13 cellular contexts compared by ENCODE assay signal in the genomic region with DNA sequence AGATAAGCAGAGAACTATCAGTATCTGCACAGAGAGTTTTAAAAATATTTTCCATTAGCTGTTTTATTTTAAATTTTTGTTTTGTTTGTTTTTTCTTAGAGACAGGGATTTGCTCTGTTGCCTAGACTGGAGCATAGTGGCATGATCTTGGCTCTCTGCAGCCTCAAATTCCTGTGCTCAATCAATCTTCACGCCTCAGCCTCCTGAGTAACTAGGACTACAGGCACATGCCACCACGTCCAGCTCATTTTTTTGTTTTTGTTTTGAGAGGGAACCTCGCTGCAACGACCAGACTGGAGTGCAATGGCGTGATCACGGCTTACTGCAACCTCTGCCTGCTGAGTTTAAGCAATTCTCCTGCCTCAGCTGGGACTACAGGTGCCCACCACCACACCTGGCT.
DNase-seq lines count a peak whose midpoint lies in the region; ATAC-seq and TF ChIP-seq lines count a peak whose summit lies in the region.
"Had no signal": no experiment of that assay in that cellular context is flagged by ENCODE, and none has a peak within 500 bp of the region (broad histone marks: within the 10 kb centered on the region; RNA-seq: fewer than 3 reads in every experiment).

No MANE protein-coding gene starts in this region.

- H3K4me1 ChIP-seq in IMR-90 (ENCODE audit: control insufficient read depth, insufficient read depth, low read length) = peaks cover 2% of the 10 kb centered on the region; the same call in 1 of the 2 replicates
- H3K4me1 ChIP-seq in mesenchymal stem cell (ENCODE audit: control insufficient read depth, insufficient read depth, low read depth, low read length) = peaks cover 5% of the 10 kb centered on the region
- H3K4me1 ChIP-seq: BE2C had no signal

- ATAC-seq in IMR-90 (ENCODE audit: low read depth) (no peak), esophagus mucosa (no peak)
- ATAC-seq: GM23338 had no signal

- H3K27ac ChIP-seq in IMR-90 (ENCODE audit: insufficient read depth, low read length) = no peak overlapping the region
- H3K27ac ChIP-seq in mesenchymal stem cell (ENCODE audit: low read length, poor library complexity, severe bottlenecking) = peak overlapping the region; percentile 2

- no peak overlapping the region for H2AK9ac ChIP-seq in IMR-90 (replicated peaks; ENCODE audit: low read depth, low read length, poor library complexity)

- no peaks in the 10 kb centered on the region for H3K27me3 ChIP-seq in IMR-90 (ENCODE audit: control insufficient read depth, insufficient read depth, low read length)
- no peaks in the 10 kb centered on the region for H3K27me3 ChIP-seq in mesenchymal stem cell (ENCODE audit: control insufficient read depth in 1 of 2, insufficient read depth in 1 of 2, low read length in 2 of 2)
- H3K27me3 ChIP-seq: BE2C had no signal

- H3K23ac ChIP-seq in IMR-90 (ENCODE audit: low read depth, low read length) (no peak overlapping the region), mesenchymal stem cell (ENCODE audit: low read length in 2 of 2) (no peak overlapping the region)

- no peaks in the 10 kb centered on the region for H4K20me1 ChIP-seq in IMR-90 (ENCODE audit: insufficient read depth, low read length)

- no peak overlapping the region for H3K56ac ChIP-seq in IMR-90 (ENCODE audit: extremely low read depth, insufficient read depth, low read length)

- in situ Hi-C loops in IMR-90 (cut with MboI; ENCODE audit: low sequenced_read_pairs) = no loop called here

- POLR2A ChIA-PET in IMR-90 (lab: Charles Lee; ENCODE audit: unreplicated experiment) (no interaction called here), HEK293T (lab: Yijun Ruan, JAX) (no interaction called here)

- dilution Hi-C loops in IMR-90 (cut with HindIII; ENCODE audit: low sequenced_read_pairs, unreplicated experiment) = no loop called here

- intact Hi-C loops in IMR-90 (cut with micrococcal nuclease) = no loop called here

- no peak overlapping the region for H2BK15ac ChIP-seq in IMR-90 (ENCODE audit: low read depth, low read length)
- no peak overlapping the region for H2BK15ac ChIP-seq in mesenchymal stem cell (ENCODE audit: low read depth, poor library complexity, severe bottlenecking)

- H3K14ac ChIP-seq in IMR-90 (replicated peaks; ENCODE audit: low read depth, low read length) = no peak overlapping the region
- H3K14ac ChIP-seq in mesenchymal stem cell (ENCODE audit: low read length in 2 of 2) = no peak overlapping the region

- no peak for TF ChIP-seq CTCF in IMR-90 (conservative IDR thresholded peaks at IDR 0.05; ENCODE audit: low read depth, low read length)
- TF ChIP-seq CTCF in epithelial cell of proximal tubule (conservative IDR thresholded peaks at IDR 0.05; ENCODE audit: low read depth, low read length) = no peak

- H3K79me1 ChIP-seq in IMR-90 (ENCODE audit: low read depth in 1 of 2, low read length in 2 of 2) = no peaks in the 10 kb centered on the region
- no peaks in the 10 kb centered on the region for H3K79me1 ChIP-seq in mesenchymal stem cell (replicated peaks; ENCODE audit: low read length, poor library complexity, severe bottlenecking)

- 0 out of 2 replicates have a peak, but pooled peaks cover 3% of the 10 kb centered on the region for H3K9me1 ChIP-seq in IMR-90 (ENCODE audit: insufficient read depth, low read length)

- no peak overlapping the region for H3K9ac ChIP-seq in IMR-90 (ENCODE audit: low read depth, low read length)
- H3K9ac ChIP-seq in mesenchymal stem cell (ENCODE audit: low read length) = no peak overlapping the region

- no TSS peak for BruUV-seq in IMR-90 (replicated peaks; lab: Mats Ljungman, UMichigan)

- H4K91ac ChIP-seq in IMR-90 (ENCODE audit: insufficient read depth, low read depth, low read length) (no peak overlapping the region), mesenchymal stem cell (ENCODE audit: low read length) (no peak overlapping the region)

- H2BK20ac ChIP-seq in IMR-90 (ENCODE audit: low read depth, low read length) = no peak overlapping the region

- H4K8ac ChIP-seq in IMR-90 (ENCODE audit: low read depth in 2 of 2, low read length in 2 of 2) = no peak overlapping the region
- no peak overlapping the region for H4K8ac ChIP-seq in mesenchymal stem cell (ENCODE audit: low read length)

- H2BK120ac ChIP-seq in IMR-90 (ENCODE audit: low read depth, low read length) = no peak overlapping the region
- no peak overlapping the region for H2BK120ac ChIP-seq in mesenchymal stem cell (ENCODE audit: low read depth, low read length)

- H3K4ac ChIP-seq in IMR-90 (ENCODE audit: low read depth, low read length) (peak overlapping the region; percentile 24; the same call in 1 of the 2 replicates), mesenchymal stem cell (ENCODE audit: low read depth in 1 of 2, low read length in 2 of 2) (no peak overlapping the region)

- H3K36me3 ChIP-seq in IMR-90 (ENCODE audit: control insufficient read depth, insufficient read depth, low read length) (no peaks in the 10 kb centered on the region), mesenchymal stem cell (ENCODE audit: control insufficient read depth in 1 of 2, insufficient read depth in 2 of 2, low read depth in 1 of 2, low read length in 2 of 2) (no peaks in the 10 kb centered on the region)
- H3K36me3 ChIP-seq: BE2C had no signal

- no peak overlapping the region for H3K18ac ChIP-seq in IMR-90 (ENCODE audit: low read depth, low read length)
- H3K18ac ChIP-seq in mesenchymal stem cell (ENCODE audit: low read depth in 1 of 2, low read length in 2 of 2) = no peak overlapping the region

- no peak overlapping the region for H2AFZ ChIP-seq in IMR-90 (replicated peaks; ENCODE audit: low read length, poor library complexity)
- no peak overlapping the region for H2AFZ ChIP-seq in mesenchymal stem cell (ENCODE audit: low read depth, low read length)
- H2AFZ ChIP-seq: GM23338 had no signal

- CTCF ChIA-PET in IMR-90 (lab: Yijun Ruan, JAX) = no interaction called here
- CTCF ChIA-PET in HEK293T (lab: Yijun Ruan, JAX) = no interaction called here

- TF ChIP-seq POLR2A in IMR-90 (IDR thresholded peaks at IDR 0.05; ENCODE audit: low read depth, low read length) = no peak

- no peak for TF ChIP-seq RAD21 in IMR-90 (IDR thresholded peaks at IDR 0.05; ENCODE audit: low read length)

- H3K4me3 ChIP-seq in IMR-90 (ENCODE audit: insufficient read depth, low read depth, low read length) = no peak overlapping the region
- no peak overlapping the region for H3K4me3 ChIP-seq in epithelial cell of proximal tubule (ENCODE audit: low read depth, low read length)
- no peak overlapping the region for H3K4me3 ChIP-seq in mesenchymal stem cell (ENCODE audit: insufficient read depth in 1 of 2, low read depth in 1 of 2, low read length in 2 of 2)
- H3K4me3 ChIP-seq: GM23338 had no signal

- H2BK5ac ChIP-seq in IMR-90 (ENCODE audit: low read depth, low read length, poor library complexity, severe bottlenecking) (no peak overlapping the region), mesenchymal stem cell (ENCODE audit: low read depth, low read length, poor library complexity, severe bottlenecking) (no peak overlapping the region)

- no peaks in the 10 kb centered on the region for H3K9me3 ChIP-seq in IMR-90 (ENCODE audit: control insufficient read depth, insufficient read depth, low read length)
- no peaks in the 10 kb centered on the region for H3K9me3 ChIP-seq in mesenchymal stem cell (ENCODE audit: control insufficient read depth, low read length)
- H3K9me3 ChIP-seq: BE2C had no signal

- no peak for DNase-seq in IMR-90
- peak; percentile 70 for DNase-seq in epithelial cell of proximal tubule (ENCODE audit: low read depth)
- no peak for DNase-seq in mesenchymal stem cell
- DNase-seq in activated effector memory CD4-positive, alpha-beta T cell treated with anti-CD3 and anti-CD28 coated beads, Interleukin-2, amount 50 U/mL, for 16 hours = no peak
- DNase-seq in HEK293T (ENCODE audit: extremely low spot score) = no peak
- DNase-seq: BE2C; C1 segment of cervical spinal cord; CD4-positive, CD25-positive, alpha-beta regulatory T cell; CD8-positive, alpha-beta memory T cell; COR-L47; H9 had no signal

- WGBS in IMR-90 (ENCODE audit: extremely low coverage in 2 of 2, insufficient read length in 1 of 2), 2 experiments = 100% methylated on average over 1 of the region's 6 CpGs; no CpG with 5 or more reads in 1 of the 2 experiments
- 83% methylated on average over 6 of the region's 6 CpGs for WGBS in mesenchymal stem cell

- no peak overlapping the region for H4K5ac ChIP-seq in IMR-90 (ENCODE audit: low read depth, low read length)

- H2BK12ac ChIP-seq in mesenchymal stem cell (ENCODE audit: low read length in 2 of 2) = no peak overlapping the region

- no peak overlapping the region for H3K4me2 ChIP-seq in IMR-90 (ENCODE audit: low read depth, low read length)
- no peak overlapping the region for H3K4me2 ChIP-seq in mesenchymal stem cell (ENCODE audit: low read length, poor library complexity, severe bottlenecking)
- H3K4me2 ChIP-seq: GM23338 had no signal

- H2AK5ac ChIP-seq in IMR-90 (ENCODE audit: low read depth, low read length) (no peak overlapping the region), mesenchymal stem cell (ENCODE audit: low read length, severe bottlenecking) (no peak overlapping the region)

TF ChIP-seq in IMR-90, 13 proteins besides CTCF, POLR2A, EP300 and RAD21:
- TF ChIP-seq RFX5 (IDR thresholded peaks at IDR 0.05; ENCODE audit: low read depth, low read length) (no peak), MAFK (IDR thresholded peaks at IDR 0.05; ENCODE audit: low read depth, low read length) (no peak), SMC3 (IDR thresholded peaks at IDR 0.05; ENCODE audit: low read depth, low read length) (no peak), FOS (IDR thresholded peaks at IDR 0.05; ENCODE audit: low read depth, low read length) (no peak), BHLHE40 (IDR thresholded peaks at IDR 0.05; ENCODE audit: low read depth, low read length) (no peak)
TF ChIP-seq in IMR-90: peak in this region for 0.

TF ChIP-seq in HEK293T, 16 proteins besides CTCF, POLR2A, EP300 and RAD21 (continues in another document):
- TF ChIP-seq FOXM1 (IDR thresholded peaks at IDR 0.05; ENCODE audit: borderline replicate concordance) (no peak), NFRKB (IDR thresholded peaks at IDR 0.05) (no peak), BHLHE40 (IDR thresholded peaks at IDR 0.05; ENCODE audit: borderline replicate concordance) (no peak), L3MBTL2 (conservative IDR thresholded peaks at IDR 0.05) (no peak), TARDBP (IDR thresholded peaks at IDR 0.05) (no peak), ELF4 (IDR thresholded peaks at IDR 0.05) (no peak), FOXA1 (IDR thresholded peaks at IDR 0.05) (no peak), ZNF384 (IDR thresholded peaks at IDR 0.05) (no peak), HDGF (IDR thresholded peaks at IDR 0.05; ENCODE audit: borderline replicate concordance) (no peak)
- TF ChIP-seq, protein P1, sequence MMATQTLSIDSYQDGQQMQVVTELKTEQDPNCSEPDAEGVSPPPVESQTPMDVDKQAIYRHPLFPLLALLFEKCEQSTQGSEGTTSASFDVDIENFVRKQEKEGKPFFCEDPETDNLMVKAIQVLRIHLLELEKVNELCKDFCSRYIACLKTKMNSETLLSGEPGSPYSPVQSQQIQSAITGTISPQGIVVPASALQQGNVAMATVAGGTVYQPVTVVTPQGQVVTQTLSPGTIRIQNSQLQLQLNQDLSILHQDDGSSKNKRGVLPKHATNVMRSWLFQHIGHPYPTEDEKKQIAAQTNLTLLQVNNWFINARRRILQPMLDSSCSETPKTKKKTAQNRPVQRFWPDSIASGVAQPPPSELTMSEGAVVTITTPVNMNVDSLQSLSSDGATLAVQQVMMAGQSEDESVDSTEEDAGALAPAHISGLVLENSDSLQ (IDR thresholded peaks at IDR 0.05) = no peak
